In the genomic region with DNA sequence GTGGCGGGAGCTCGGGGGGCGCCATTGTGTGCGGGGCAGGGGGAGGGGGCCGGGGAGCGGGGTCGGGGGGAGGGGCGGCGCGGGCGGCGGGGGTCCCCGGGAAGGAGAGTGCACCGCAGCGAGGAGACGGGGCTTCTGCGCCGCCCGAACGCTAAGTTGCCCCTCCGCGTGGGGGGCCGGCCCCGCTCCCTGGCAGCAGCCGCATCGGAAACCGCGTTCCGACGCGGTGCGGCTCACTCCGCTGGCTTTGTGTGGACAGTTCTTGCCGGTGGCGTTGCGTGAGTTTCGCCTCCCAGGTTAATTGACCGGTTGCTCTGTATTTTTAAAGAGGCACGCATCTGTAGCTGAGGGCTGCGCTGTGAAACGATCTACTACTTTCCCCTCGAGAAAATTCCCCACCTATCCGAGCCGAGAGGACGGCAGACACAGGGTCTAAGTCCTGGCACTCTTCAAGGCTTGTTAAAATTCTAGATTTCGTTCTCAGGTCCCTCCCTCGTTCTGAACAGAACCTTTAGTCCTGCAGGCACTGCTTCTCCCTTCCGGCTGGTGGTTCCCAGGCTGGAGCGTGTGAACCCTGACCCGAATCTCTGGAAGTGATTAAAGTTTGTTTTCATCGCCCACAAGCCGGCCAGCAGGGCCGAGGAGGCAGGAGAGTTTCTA, we compare ENCODE assay signal across 8 cellular contexts. TPM values are rescaled to one million over a fixed set of nuclear protein-coding genes. Genes with fewer than 3 reads are reported as not detected.
A peak's percentile ranks its signal among the peaks of the same experiment; 100 is the strongest.
DNase-seq lines count a peak whose midpoint lies in the region; ATAC-seq and TF ChIP-seq lines count a peak whose summit lies in the region.

No MANE protein-coding gene starts in this region.

- H3K9me3 ChIP-seq in Caco-2 (no peaks in the 10 kb centered on the region), mucosa of descending colon (no peaks in the 10 kb centered on the region)
- no peaks in the 10 kb centered on the region for H3K9me3 ChIP-seq in effector memory CD4-positive, alpha-beta T cell (ENCODE audit: control insufficient read depth, low read length)

- H3K27me3 Mint-ChIP-seq in Caco-2 (ENCODE audit: insufficient read depth, unreplicated experiment): peaks cover 40% of the 10 kb centered on the region
- peaks cover 76 to 87% of the 10 kb centered on the region in 2 donors for H3K27me3 Mint-ChIP-seq in effector memory CD8-positive, alpha-beta T cell

- no peaks in the 10 kb centered on the region for H3K4me1 Mint-ChIP-seq in Caco-2 (ENCODE audit: low read depth, unreplicated experiment)
- peaks cover 11 to 12% of the 10 kb centered on the region in 2 donors for H3K4me1 Mint-ChIP-seq in effector memory CD8-positive, alpha-beta T cell (ENCODE audit: low read depth in 2 of 2)

- POLR2A ChIA-PET in Caco-2 (lab: Charles Lee): no interaction called here

- no peak overlapping the region for H3K27ac Mint-ChIP-seq in Caco-2 (ENCODE audit: unreplicated experiment)
- no peak overlapping the region for H3K27ac Mint-ChIP-seq in effector memory CD8-positive, alpha-beta T cell

- H3K4me3 ChIP-seq in Caco-2 (ENCODE audit: low read depth, low read length) (peak overlapping the region; percentile 21; the same call in 1 of the 2 replicates), mucosa of descending colon (no peak overlapping the region)
- no peak overlapping the region for H3K4me3 ChIP-seq in effector memory CD4-positive, alpha-beta T cell (ENCODE audit: insufficient read depth, low read depth, low read length, poor library complexity, severe bottlenecking)

- peaks cover 11% of the 10 kb centered on the region; the same call in 1 of the 2 replicates for H3K4me1 ChIP-seq in Caco-2
- H3K4me1 ChIP-seq in mucosa of descending colon (ENCODE audit: low read depth): peaks cover 4% of the 10 kb centered on the region
- no peaks in the 10 kb centered on the region for H3K4me1 ChIP-seq in effector memory CD4-positive, alpha-beta T cell (ENCODE audit: control insufficient read depth, insufficient read depth, low read length, poor library complexity, severe bottlenecking)

- H3K36me3 ChIP-seq in Caco-2 (ENCODE audit: control insufficient read depth, insufficient read depth, low read length) (no peaks in the 10 kb centered on the region), mucosa of descending colon (ENCODE audit: low read depth) (no peaks in the 10 kb centered on the region)
- H3K36me3 ChIP-seq in effector memory CD4-positive, alpha-beta T cell (ENCODE audit: control insufficient read depth, insufficient read depth, low read length): no peaks in the 10 kb centered on the region

- intact Hi-C loops in Caco-2 (cut with micrococcal nuclease; ENCODE audit: unreplicated experiment): no loop called here
- intact Hi-C loops in mucosa of descending colon (cut with DNase I, micrococcal nuclease): no loop called here

- BruUV-seq in Caco-2 (replicated peaks; lab: Mats Ljungman, UMichigan): no TSS peak

- peak overlapping the region; percentile 79 for H3K4me3 Mint-ChIP-seq in Caco-2 (ENCODE audit: unreplicated experiment)
- H3K4me3 Mint-ChIP-seq in effector memory CD8-positive, alpha-beta T cell: peak overlapping the region; percentile 74 to 79

- H3K27me3 ChIP-seq in Caco-2 (replicated peaks; ENCODE audit: control insufficient read depth, insufficient read depth, low read length): peaks cover 6% of the 10 kb centered on the region
- peaks cover 28% of the 10 kb centered on the region for H3K27me3 ChIP-seq in effector memory CD4-positive, alpha-beta T cell (replicated peaks; ENCODE audit: control insufficient read depth, insufficient read depth, low read length, poor library complexity, severe bottlenecking)

- ATAC-seq in effector memory CD8-positive, alpha-beta T cell (replicated peaks): no peak
- peak; percentile 57 for ATAC-seq in mucosa of descending colon
- ATAC-seq in HG02840 (IDR thresholded peaks at IDR 0.05; ENCODE audit: low FRiP score, unreplicated experiment): no peak

- H3K36me3 Mint-ChIP-seq in Caco-2 (ENCODE audit: insufficient read depth, unreplicated experiment): no peaks in the 10 kb centered on the region
- H3K36me3 Mint-ChIP-seq in effector memory CD8-positive, alpha-beta T cell (ENCODE audit: insufficient read depth): no peaks in the 10 kb centered on the region

- no peak overlapping the region for H3K27ac ChIP-seq in effector memory CD4-positive, alpha-beta T cell (ENCODE audit: insufficient read depth, low read length, poor library complexity, severe bottlenecking)

- no peak for TF ChIP-seq CTCF in Caco-2 (IDR thresholded peaks at IDR 0.05; ENCODE audit: insufficient read depth in 1 of 2, low read depth in 1 of 2, low read length in 1 of 2, severe bottlenecking in 1 of 2, unreplicated experiment in 1 of 2)
- TF ChIP-seq CTCF in mucosa of descending colon (IDR thresholded peaks at IDR 0.05): no peak

- CTCF ChIA-PET in Caco-2 (lab: Charles Lee): no interaction called here

- no peaks in the 10 kb centered on the region for H3K9me3 Mint-ChIP-seq in Caco-2 (ENCODE audit: unreplicated experiment)
- H3K9me3 Mint-ChIP-seq in effector memory CD8-positive, alpha-beta T cell: no peaks in the 10 kb centered on the region

- DNase-seq in Caco-2: no peak
- DNase-seq in M059J (ENCODE audit: low read depth): peak; percentile 57
- DNase-seq in effector memory CD8-positive, alpha-beta T cell: no peak
- peak in 2 of 3 donors; percentile 45 to 50 for DNase-seq in mucosa of descending colon
- no peak for DNase-seq in germinal center (ENCODE audit: low spot score)
- no peak for DNase-seq in effector memory CD4-positive, alpha-beta T cell
- no peak for DNase-seq in NCI-H82 treated with DMSO at 0.1 percent for 48 hours (lab: John Stamatoyannopoulos, UW; ENCODE audit: unreplicated experiment)

RNA-seq across cellular contexts. Expression of a gene that starts 0.9 kb away (rescaled TPM):
- total RNA-seq in Caco-2 (2022): 60.5 and 65.7 TPM in 2 replicates
- total RNA-seq in M059J (2014; rRNA removed; shearing (Covaris generic)): 12.6 and 14.7 TPM in 2 replicates
- 10 to 100 TPM; 55.3 to 82.5 (median 62.6) TPM for total RNA-seq in mucosa of descending colon

Comparison
In these comparisons a context has a peak if more than half of its experiments do, and no peak if none do; other contexts are left out.
1. DNase-seq: peak in M059J (single experiment) and mucosa of descending colon (2 of 3); none in Caco-2 (0 of 2), effector memory CD8-positive, alpha-beta T cell (0 of 3), germinal center (single experiment), effector memory CD4-positive, alpha-beta T cell (0 of 3) and NCI-H82 treated with DMSO at 0.1 percent for 48 hours (single experiment).